Comparison of ENCODE assay signal across 8 cellular contexts in the genomic region with DNA sequence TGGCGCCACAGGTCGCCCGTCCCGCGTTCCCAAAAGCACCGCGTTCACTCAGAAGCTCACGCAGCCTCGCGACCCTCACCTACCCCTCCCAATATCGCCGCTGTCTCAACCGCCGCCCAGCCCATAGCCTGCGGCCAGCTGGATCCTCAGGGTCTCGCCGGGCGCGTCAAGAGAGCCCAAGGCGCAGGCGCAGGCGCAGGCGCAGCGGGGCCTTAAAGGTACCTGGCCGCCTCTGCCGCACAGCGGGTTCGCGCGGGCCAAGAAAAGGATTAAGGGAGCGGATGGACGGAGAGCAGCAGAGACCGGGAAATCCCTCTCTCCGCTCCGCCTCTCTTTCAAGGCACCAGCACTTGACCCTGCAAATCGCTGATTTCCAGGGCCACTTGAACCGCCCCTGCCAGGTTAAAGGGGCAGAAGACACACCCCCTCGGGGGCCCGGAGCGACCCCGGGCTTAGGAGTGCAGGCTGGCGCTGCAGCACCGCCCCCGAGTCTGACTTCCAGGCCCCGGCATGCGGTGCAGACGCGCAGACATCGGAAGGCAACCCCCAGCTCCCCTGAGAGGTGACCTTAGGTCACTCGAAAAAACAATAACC.
A peak's percentile ranks its signal among the peaks of the same experiment; 100 is the strongest.
DNase-seq lines count a peak whose midpoint lies in the region; ATAC-seq lines count a peak whose summit lies in the region.

A gene with protein sequence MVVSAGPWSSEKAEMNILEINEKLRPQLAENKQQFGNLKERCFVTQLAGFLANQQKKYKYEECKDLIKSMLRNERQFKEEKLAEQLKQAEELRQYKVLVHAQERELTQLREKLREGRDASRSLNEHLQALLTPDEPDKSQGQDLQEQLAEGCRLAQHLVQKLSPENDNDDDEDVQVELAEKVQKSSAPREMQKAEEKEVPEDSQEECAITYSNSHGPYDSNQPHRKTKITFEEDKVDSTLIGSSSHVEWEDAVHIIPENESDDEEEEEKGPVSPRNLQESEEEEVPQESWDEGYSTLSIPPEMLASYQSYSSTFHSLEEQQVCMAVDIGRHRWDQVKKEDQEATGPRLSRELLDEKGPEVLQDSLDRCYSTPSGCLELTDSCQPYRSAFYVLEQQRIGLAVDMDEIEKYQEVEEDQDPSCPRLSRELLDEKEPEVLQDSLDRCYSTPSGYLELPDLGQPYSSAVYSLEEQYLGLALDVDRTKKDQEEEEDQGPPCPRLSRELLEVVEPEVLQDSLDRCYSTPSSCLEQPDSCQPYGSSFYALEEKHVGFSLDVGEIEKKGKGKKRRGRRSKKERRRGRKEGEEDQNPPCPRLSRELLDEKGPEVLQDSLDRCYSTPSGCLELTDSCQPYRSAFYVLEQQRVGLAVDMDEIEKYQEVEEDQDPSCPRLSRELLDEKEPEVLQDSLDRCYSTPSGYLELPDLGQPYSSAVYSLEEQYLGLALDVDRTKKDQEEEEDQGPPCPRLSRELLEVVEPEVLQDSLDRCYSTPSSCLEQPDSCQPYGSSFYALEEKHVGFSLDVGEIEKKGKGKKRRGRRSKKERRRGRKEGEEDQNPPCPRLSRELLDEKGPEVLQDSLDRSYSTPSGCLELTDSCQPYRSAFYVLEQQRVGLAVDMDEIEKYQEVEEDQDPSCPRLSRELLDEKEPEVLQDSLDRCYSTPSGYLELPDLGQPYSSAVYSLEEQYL (N-terminal part only) (minus strand): TSS at position 168 of the 594 bp plus-strand sequence. CDS start 20,331 bp downstream, outside the sequence.

- peak within 1 kb of the TSS; percentile 95 for H2AFZ ChIP-seq in ACC112 (ENCODE audit: low read length, unreplicated experiment)

- no peak within 1 kb of the TSS for H3K27ac ChIP-seq in ACC112 (ENCODE audit: low read depth, low read length)

- H3K4me1 ChIP-seq in ACC112 (ENCODE audit: control insufficient read depth, insufficient read depth, low read length, unreplicated experiment): no peaks in the 10 kb centered on the region

- H3K36me3 ChIP-seq in ACC112 (ENCODE audit: insufficient read depth, low read length): no peaks in the 10 kb centered on the region

- H3K27me3 ChIP-seq in ACC112 (ENCODE audit: insufficient read depth, low read length): peaks cover 28% of the 10 kb centered on the region

- H3K4me3 ChIP-seq in ACC112 (ENCODE audit: low read depth, low read length): peak within 1 kb of the TSS; percentile 82

- peak; percentile 72 for ATAC-seq in GM18870 (IDR thresholded peaks at IDR 0.05; ENCODE audit: unreplicated experiment)
- ATAC-seq in HG03108 (IDR thresholded peaks at IDR 0.05; ENCODE audit: unreplicated experiment): peak; percentile 98

- DNase-seq in NCI-H2227 (lab: John Stamatoyannopoulos, UW; ENCODE audit: unreplicated experiment): peak; percentile 88
- DNase-seq in activated CD4-positive, CD25-positive, alpha-beta regulatory T cell treated with anti-CD3 and anti-CD28 coated beads, Interleukin-2, amount 50 U/mL, for 72 hours: peak; percentile 84
- DNase-seq in cerebellar cortex (ENCODE audit: low spot score): peak; percentile 84
- DNase-seq in kidney tubule cell (ENCODE audit: low spot score): peak; percentile 85
- DNase-seq in stimulated activated CD4-positive, alpha-beta T cell treated with anti-CD3 and anti-CD28 coated beads, Interleukin-15, amount 100 ng/mL, for 48 hours (ENCODE audit: low read depth in 2 of 2): peak; percentile 31 to 64

- H3K79me2 ChIP-seq in ACC112 (ENCODE audit: control insufficient read depth, insufficient read depth, low read length, unreplicated experiment): no peaks in the 10 kb centered on the region
